8 cellular contexts compared by ENCODE assay signal in the genomic region with DNA sequence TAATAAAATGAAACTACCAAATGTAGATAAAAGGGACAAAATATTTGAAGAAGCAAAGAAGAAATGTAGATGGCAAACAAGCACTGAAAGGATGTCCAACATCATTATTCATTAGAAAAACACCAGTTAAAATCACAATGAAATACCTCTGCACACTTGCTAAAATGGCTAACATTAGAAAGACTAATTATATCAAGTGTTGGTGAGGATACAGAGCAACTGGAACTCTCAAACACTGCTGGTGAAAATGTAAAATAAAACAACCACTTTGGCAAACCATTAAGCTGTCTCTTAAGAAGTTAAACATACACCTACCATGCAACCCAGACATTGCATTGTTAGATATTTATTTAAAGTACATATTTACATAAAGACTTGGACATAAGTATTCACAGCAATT.
"Had no signal": no experiment of that assay in that cellular context is flagged by ENCODE, and none has a peak within 500 bp of the region (broad histone marks: within the 10 kb centered on the region; RNA-seq: fewer than 3 reads in every experiment).

No MANE protein-coding gene starts in this region.

- H3K27ac ChIP-seq: HL-60 had no signal

- H3K36me3 Mint-ChIP-seq: IgD-negative memory B cell had no signal

- H3K27me3 Mint-ChIP-seq: IgD-negative memory B cell had no signal

- H3K4me2 ChIP-seq: GM23338 had no signal

- DNase-seq: H9, HCEC 1CT, KG1 had no signal

- H3K4me3 ChIP-seq: GM23338 had no signal

- H3K27ac Mint-ChIP-seq: GM23338, H9, IgD-negative memory B cell had no signal

- H3K4me1 Mint-ChIP-seq: IgD-negative memory B cell had no signal

- H2AFZ ChIP-seq: GM23338 had no signal

- ATAC-seq: GM23338, HepG2 had no signal

- FAIRE-seq: H54, HepG2 had no signal

- H3K4me3 Mint-ChIP-seq: GM23338, H9, IgD-negative memory B cell had no signal
